8 cellular contexts compared by ENCODE assay signal in the genomic region with DNA sequence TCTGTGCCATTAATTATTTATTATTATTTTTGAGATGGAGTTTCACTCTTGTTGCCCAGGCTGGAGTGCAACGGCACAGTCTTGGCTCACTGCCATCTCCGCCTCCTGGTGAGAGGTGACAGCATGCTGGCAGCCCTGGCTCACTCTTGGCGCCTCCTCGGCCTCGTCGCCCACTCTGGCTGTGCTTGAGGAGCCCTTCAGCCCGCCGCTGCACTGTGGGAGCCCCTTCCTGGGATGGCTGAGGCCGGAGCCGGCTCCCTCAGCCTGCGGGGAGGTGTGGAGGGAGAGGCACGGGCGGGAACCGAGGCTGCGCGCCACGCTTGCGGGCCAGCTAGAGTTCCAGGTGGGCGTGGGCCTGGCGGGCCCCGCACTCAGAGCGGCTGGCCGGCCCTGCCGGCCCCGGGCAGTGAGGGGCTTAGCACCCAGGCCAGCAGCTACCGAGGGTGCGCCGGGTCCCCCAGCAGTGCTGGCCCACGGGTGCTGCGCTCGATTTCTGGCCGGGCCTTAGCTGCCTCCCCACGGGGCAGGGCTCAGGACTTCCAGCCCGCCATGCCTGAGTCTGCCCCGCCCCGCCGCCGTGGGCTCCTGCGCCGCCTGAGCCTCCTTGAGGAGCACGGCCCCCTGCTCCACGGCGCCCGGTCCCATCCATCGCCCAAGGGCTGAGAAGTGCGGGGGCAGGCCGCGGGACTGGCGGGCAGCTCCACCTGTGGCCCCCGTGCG.
DNase-seq lines count a peak whose midpoint lies in the region; TF ChIP-seq lines count a peak whose summit lies in the region.
"Not testable (repeated sequence)": the region's sequence is repeated elsewhere in the genome, so short reads cannot be mapped to it uniquely, and the experiment has no call there.

No MANE protein-coding gene starts in this region.

- WGBS in endodermal cell (ENCODE audit: insufficient coverage in 1 of 2, insufficient read length in 1 of 2), 2 experiments: 95 to 98% methylated on average over 23 to 51 of the region's 51 CpGs
- WGBS in mesenchymal stem cell: 98% methylated on average over 49 of the region's 51 CpGs
- WGBS in testis, 2 donors: 63 to 70% methylated on average over 6 to 51 of the region's 51 CpGs

- not testable (repeated sequence) for H2AFZ ChIP-seq in OCI-LY7 (ENCODE audit: low read length); mesenchymal stem cell (ENCODE audit: low read depth, low read length)

- DNase-seq in CD4-positive, alpha-beta memory T cell; OCI-LY7 (ENCODE audit: low spot score); mesenchymal stem cell; testis: not testable (repeated sequence)
- DNase-seq in NCI-H1694 (lab: John Stamatoyannopoulos, UW) (peak; percentile 44), NCI-H345 (lab: John Stamatoyannopoulos, UW) (peak; percentile 61), endodermal cell (peak; percentile 35)

- H4K91ac ChIP-seq in mesenchymal stem cell (ENCODE audit: low read length): peak overlapping the region; percentile 74

- H3K79me2 ChIP-seq in DOHH2 (ENCODE audit: control insufficient read depth, low read length) (peaks cover 40% of the 10 kb centered on the region), OCI-LY7 (ENCODE audit: insufficient read depth, low read depth, low read length) (peaks cover 43% of the 10 kb centered on the region)

- not testable (repeated sequence) for H3K9me3 Mint-ChIP-seq in CD4-positive, alpha-beta memory T cell; endodermal cell

- CTCF ChIA-PET in CD4-positive, alpha-beta memory T cell (lab: Charles Lee; ENCODE audit: partially characterized antibody): interaction anchor here (1.1 to 11.0 kb wide), 9 partner anchors 7 to 284 kb away, joined by 3 to 270 read pairs (median 7); a partner anchor contains a TSS
- CTCF ChIA-PET in OCI-LY7 (lab: Charles Lee; ENCODE audit: unreplicated experiment): interaction anchor here (0.6 kb wide), 1 partner anchor 69 kb away, joined by 3 read pairs; no protein-coding TSS in a partner anchor

- H2BK5ac ChIP-seq in mesenchymal stem cell (ENCODE audit: low read depth, low read length, poor library complexity, severe bottlenecking): not testable (repeated sequence)

- H3K27me3 Mint-ChIP-seq in CD4-positive, alpha-beta memory T cell; endodermal cell (ENCODE audit: insufficient read depth): not testable (repeated sequence)

- not testable (repeated sequence) for H2BK15ac ChIP-seq in mesenchymal stem cell (ENCODE audit: low read depth, poor library complexity, severe bottlenecking)

- H4K20me1 ChIP-seq in DOHH2 (ENCODE audit: control insufficient read depth, insufficient read depth, low read depth, low read length) (peaks cover 12% of the 10 kb centered on the region), OCI-LY7 (ENCODE audit: insufficient read depth, low read length) (peaks cover 11% of the 10 kb centered on the region; the same call in 1 of the 2 replicates)

- peaks cover 0 to 11% of the 10 kb centered on the region in 2 donors for H3K36me3 Mint-ChIP-seq in CD4-positive, alpha-beta memory T cell
- not testable (repeated sequence) for H3K36me3 Mint-ChIP-seq in endodermal cell (ENCODE audit: low read depth)

- H3K9ac ChIP-seq in endodermal cell (ENCODE audit: extremely low read depth, low read length, poor library complexity, severe bottlenecking); mesenchymal stem cell (ENCODE audit: low read length): not testable (repeated sequence)

- H3F3A ChIP-seq in DOHH2 (ENCODE audit: control insufficient read depth, insufficient read depth): peaks cover 16% of the 10 kb centered on the region

- not testable (repeated sequence) for H3K4me3 ChIP-seq in CD4-positive, alpha-beta memory T cell (ENCODE audit: low read length in 2 of 2); endodermal cell (ENCODE audit: low read length); mesenchymal stem cell (ENCODE audit: insufficient read depth in 1 of 2, low read depth in 1 of 2, low read length in 2 of 2)
- H3K4me3 ChIP-seq in DOHH2 (ENCODE audit: low read length) (peak overlapping the region; percentile 79), OCI-LY7 (ENCODE audit: low read depth, low read length, poor library complexity, severe bottlenecking) (peak overlapping the region; percentile 75), testis (peak overlapping the region; percentile 25 to 37)

- H3K36me3 ChIP-seq in CD4-positive, alpha-beta memory T cell (ENCODE audit: insufficient read depth, low read length); endodermal cell (ENCODE audit: control insufficient read depth, insufficient read depth, low read length); mesenchymal stem cell (ENCODE audit: control insufficient read depth in 1 of 2, insufficient read depth in 2 of 2, low read depth in 1 of 2, low read length in 2 of 2); testis (ENCODE audit: low read depth, missing control alignments): not testable (repeated sequence)
- H3K36me3 ChIP-seq in DOHH2 (ENCODE audit: control insufficient read depth, low read length) (peaks cover 34% of the 10 kb centered on the region), OCI-LY7 (ENCODE audit: insufficient read depth, low read length) (peaks cover 30% of the 10 kb centered on the region)

- BruUV-seq in OCI-LY7 (replicated peaks; lab: Mats Ljungman, UMichigan): not testable (repeated sequence)

- not testable (repeated sequence) for H3K27me3 ChIP-seq in CD4-positive, alpha-beta memory T cell (ENCODE audit: insufficient read depth, low read length); DOHH2 (ENCODE audit: control insufficient read depth, low read length); endodermal cell (ENCODE audit: control insufficient read depth, insufficient read depth, low read length, poor library complexity, severe bottlenecking); mesenchymal stem cell (ENCODE audit: control insufficient read depth in 1 of 2, insufficient read depth in 1 of 2, low read length in 2 of 2); testis

- not testable (repeated sequence) for H3K4me3 Mint-ChIP-seq in CD4-positive, alpha-beta memory T cell; endodermal cell

- not testable (repeated sequence) for H3K18ac ChIP-seq in mesenchymal stem cell (ENCODE audit: low read depth in 1 of 2, low read length in 2 of 2)

- not testable (repeated sequence) for H3K9me3 ChIP-seq in CD4-positive, alpha-beta memory T cell (ENCODE audit: control insufficient read depth in 1 of 2, low read length in 2 of 2); endodermal cell (ENCODE audit: control insufficient read depth, low read length); mesenchymal stem cell (ENCODE audit: control insufficient read depth, low read length); testis
- H3K9me3 ChIP-seq in DOHH2 (ENCODE audit: control insufficient read depth, insufficient read depth, low read length) (peaks cover 12% of the 10 kb centered on the region; the same call in 1 of the 2 replicates), OCI-LY7 (ENCODE audit: low read length) (peaks cover 15% of the 10 kb centered on the region; the same call in 1 of the 2 replicates)

- not testable (repeated sequence) for H3K4ac ChIP-seq in mesenchymal stem cell (ENCODE audit: low read depth in 1 of 2, low read length in 2 of 2)

- TF ChIP-seq POLR2A in testis (IDR thresholded peaks at IDR 0.05): not testable (repeated sequence)

- not testable (repeated sequence) for TF ChIP-seq CTCF in DOHH2 (IDR thresholded peaks at IDR 0.05; ENCODE audit: low read depth, low read length, poor library complexity, severe bottlenecking); OCI-LY7 (conservative IDR thresholded peaks at IDR 0.05; ENCODE audit: low read length); endodermal cell (conservative IDR thresholded peaks at IDR 0.05); testis (IDR thresholded peaks at IDR 0.05)

- POLR2A ChIA-PET in CD4-positive, alpha-beta memory T cell (lab: Charles Lee; ENCODE audit: partially characterized antibody): interaction anchor here (0.9 to 9.8 kb wide), 12 partner anchors 7 to 281 kb away, joined by 3 to 330 read pairs (median 13); a partner anchor contains a TSS
- POLR2A ChIA-PET in OCI-LY7 (lab: Charles Lee): interaction anchor here (0.6 to 5.3 kb wide), 50 partner anchors 7 to 901 kb away, joined by 3 to 72 read pairs (median 4); a partner anchor contains a TSS

- intact Hi-C loops in CD4-positive, alpha-beta memory T cell (cut with micrococcal nuclease): loop anchor here (1.0 to 10.0 kb wide), 5 partner anchors 26 to 333 kb away; a partner anchor contains a TSS
- intact Hi-C loops in OCI-LY7 (cut with micrococcal nuclease; ENCODE audit: unreplicated experiment): loop anchor here (2.0 to 10.0 kb wide), 6 partner anchors 69 to 1398 kb away; a partner anchor contains a TSS
- intact Hi-C loops in testis (cut with DNase I; ENCODE audit: low total_unique reads): not testable (repeated sequence)

- peak overlapping the region; percentile 63 for H3K27ac ChIP-seq in CD4-positive, alpha-beta memory T cell (ENCODE audit: low read depth, low read length)
- H3K27ac ChIP-seq in DOHH2 (ENCODE audit: low read depth, low read length); OCI-LY7 (ENCODE audit: low read depth, low read length, poor library complexity, severe bottlenecking); endodermal cell (ENCODE audit: low read depth, low read length); mesenchymal stem cell (ENCODE audit: low read length, poor library complexity, severe bottlenecking): not testable (repeated sequence)
- H3K27ac ChIP-seq in testis: peak overlapping the region; percentile 5 to 50

- peaks cover 20 to 50% (median 33%) of the 10 kb centered on the region in 4 donors for H3K4me1 Mint-ChIP-seq in CD4-positive, alpha-beta memory T cell
- H3K4me1 Mint-ChIP-seq in endodermal cell: not testable (repeated sequence)

- not testable (repeated sequence) for H3K23ac ChIP-seq in mesenchymal stem cell (ENCODE audit: low read length in 2 of 2)

- not testable (repeated sequence) for H2AK5ac ChIP-seq in mesenchymal stem cell (ENCODE audit: low read length, severe bottlenecking)

- H3K4me2 ChIP-seq in DOHH2 (ENCODE audit: low read length); OCI-LY7 (ENCODE audit: low read length); mesenchymal stem cell (ENCODE audit: low read length, poor library complexity, severe bottlenecking): not testable (repeated sequence)

- H3K79me1 ChIP-seq in mesenchymal stem cell (replicated peaks; ENCODE audit: low read length, poor library complexity, severe bottlenecking): not testable (repeated sequence)

- not testable (repeated sequence) for H3K9me2 ChIP-seq in DOHH2 (replicated peaks; ENCODE audit: control insufficient read depth, low read length); OCI-LY7 (ENCODE audit: insufficient read depth, low read length)

- H3K27ac Mint-ChIP-seq in CD4-positive, alpha-beta memory T cell: peak overlapping the region in 1 of 7 donors; percentile 96
- not testable (repeated sequence) for H3K27ac Mint-ChIP-seq in endodermal cell

- H2BK12ac ChIP-seq in mesenchymal stem cell (ENCODE audit: low read length in 2 of 2): not testable (repeated sequence)

- H2BK120ac ChIP-seq in mesenchymal stem cell (ENCODE audit: low read depth, low read length): not testable (repeated sequence)

- H3K4me1 ChIP-seq in CD4-positive, alpha-beta memory T cell (ENCODE audit: insufficient read depth, low read length): peaks cover 37% of the 10 kb centered on the region
- H3K4me1 ChIP-seq in DOHH2 (ENCODE audit: control insufficient read depth, low read length) (peaks cover 18% of the 10 kb centered on the region), mesenchymal stem cell (ENCODE audit: control insufficient read depth, insufficient read depth, low read depth, low read length) (peaks cover 19% of the 10 kb centered on the region)
- not testable (repeated sequence) for H3K4me1 ChIP-seq in OCI-LY7 (ENCODE audit: insufficient read depth, low read length, poor library complexity, severe bottlenecking); endodermal cell (ENCODE audit: control insufficient read depth, insufficient read depth, low read length); testis

- H3K14ac ChIP-seq in mesenchymal stem cell (ENCODE audit: low read length in 2 of 2): not testable (repeated sequence)

- not testable (repeated sequence) for H4K8ac ChIP-seq in mesenchymal stem cell (ENCODE audit: low read length)
